16 cellular contexts compared by ENCODE assay signal in genomic region chr7:78284945-78285344, GRCh38.
"Had no signal": no experiment of that assay in that cellular context is flagged by ENCODE, and none has a peak within 500 bp of the region (broad histone marks: within the 10 kb centered on the region; RNA-seq: fewer than 3 reads in every experiment).

No MANE protein-coding gene starts in this region.

- H3K4me3 ChIP-seq: coronary artery, heart right ventricle, upper lobe of right lung had no signal

- H3K27ac ChIP-seq: brain microvascular endothelial cell, coronary artery, heart right ventricle, neutrophil, parathyroid adenoma, upper lobe of right lung had no signal

- H3K79me2 ChIP-seq: parathyroid adenoma had no signal

- H3K9me3 ChIP-seq: heart right ventricle, neutrophil, upper lobe of right lung had no signal

- H3K4me1 ChIP-seq: parathyroid adenoma, upper lobe of right lung had no signal

- H3K36me3 ChIP-seq: brain microvascular endothelial cell, heart right ventricle, neutrophil, upper lobe of right lung had no signal

- H3K9ac ChIP-seq: parathyroid adenoma had no signal

- DNase-seq: activated B cell treated with CpG ODN at 0.5 μM for 24 hours; activated CD4-positive, alpha-beta memory T cell treated with anti-CD3 and anti-CD28 coated beads for 36 hours; activated CD4-positive, alpha-beta T cell treated with anti-CD3 and anti-CD28 coated beads for 4 hours; activated CD8-positive, alpha-beta memory T cell treated with anti-CD3 and anti-CD28 coated beads, Interleukin-2, amount 10 ng/mL, durations not matched to agents 7 days and 5 days; activated naive CD4-positive, alpha-beta T cell treated with Interleukin-2 at 50 U/mL for 16 hours; brain microvascular endothelial cell; central memory CD4-positive, alpha-beta T cell; heart right ventricle; mesenchymal stem cell; stimulated activated naive B cell treated with anti-CD40 and anti-IgM and Interleukin-4, amounts not matched to agents 10 μg/mL and 1 μg/mL and 100 μg/mL, for 72 hours; T-cell; T-helper 9 cell; upper lobe of right lung had no signal

- H2AFZ ChIP-seq: parathyroid adenoma had no signal

- H3K27me3 ChIP-seq: brain microvascular endothelial cell, heart right ventricle, neutrophil, upper lobe of right lung had no signal
